ENCODE assay signal across 20 cellular contexts in the genomic region with DNA sequence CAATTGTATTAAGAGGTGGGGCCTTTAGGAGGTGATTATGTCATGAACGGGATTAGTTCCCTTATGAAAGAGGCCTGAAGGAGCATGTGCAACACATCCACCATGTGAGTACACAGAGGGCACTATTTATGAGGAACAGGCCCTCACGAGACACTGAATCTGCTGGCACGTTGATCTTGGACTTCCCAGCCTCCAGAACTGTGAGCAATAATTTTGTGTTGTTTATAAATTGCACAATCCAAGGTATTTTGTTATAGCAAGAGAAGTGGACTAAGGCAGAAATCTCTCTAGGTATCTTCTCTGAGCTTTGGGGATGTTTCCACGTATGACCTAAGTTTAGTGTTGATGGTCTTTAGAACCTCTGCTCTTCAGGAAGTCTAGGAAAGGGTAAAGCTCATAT.
A peak's percentile ranks its signal among the peaks of the same experiment; 100 is the strongest.
DNase-seq lines count a peak whose midpoint lies in the region; ATAC-seq, FAIRE-seq and TF ChIP-seq lines count a peak whose summit lies in the region.
"Had no signal": no experiment of that assay in that cellular context is flagged by ENCODE, and none has a peak within 500 bp of the region (broad histone marks: within the 10 kb centered on the region; RNA-seq: fewer than 3 reads in every experiment).

No MANE protein-coding gene starts in this region.

- no peak overlapping the region for H2BK15ac ChIP-seq in H1 (ENCODE audit: low read length)

- H4K91ac ChIP-seq in H1 (replicated peaks; ENCODE audit: insufficient read length, low read length) = no peak overlapping the region

- no peak overlapping the region for H3K4ac ChIP-seq in H1 (replicated peaks; ENCODE audit: insufficient read length, low read depth, low read length)

- H3K9me3 ChIP-seq in mammary epithelial cell (replicated peaks; ENCODE audit: insufficient read depth, low read length) = no peaks in the 10 kb centered on the region
- H3K9me3 ChIP-seq in breast epithelium = no peaks in the 10 kb centered on the region
- H3K9me3 ChIP-seq in H1 (ENCODE audit: insufficient read depth in 2 of 2, low read depth in 1 of 2, low read length in 1 of 2) = no peaks in the 10 kb centered on the region
- H3K9me3 ChIP-seq in upper lobe of right lung = no peaks in the 10 kb centered on the region
- H3K9me3 ChIP-seq: BLaER1 had no signal

- TF ChIP-seq CTCF in mammary epithelial cell (conservative IDR thresholded peaks at IDR 0.05 in 1 of 2, IDR thresholded peaks at IDR 0.05 in 1 of 2; ENCODE audit: extremely low read depth in 1 of 2, insufficient read depth in 1 of 2, low read depth in 1 of 2, low read length in 2 of 2) (no peak), breast epithelium (IDR thresholded peaks at IDR 0.05) (no peak), H1 (IDR thresholded peaks at IDR 0.05; ENCODE audit: control extremely low read depth in 1 of 3, insufficient read depth in 1 of 3, low read depth in 1 of 3, low read length in 3 of 3) (no peak), upper lobe of right lung (IDR thresholded peaks at IDR 0.05) (no peak)

- H3K4me1 ChIP-seq in mammary epithelial cell (ENCODE audit: insufficient read depth, low read length) (peaks cover 11% of the 10 kb centered on the region), breast epithelium (no peaks in the 10 kb centered on the region), H1 (replicated peaks in 1 of 4; ENCODE audit: control insufficient read depth in 3 of 4, insufficient read depth in 4 of 4, low read length in 3 of 4) (no peaks in the 10 kb centered on the region), upper lobe of right lung (no peaks in the 10 kb centered on the region)
- H3K4me1 ChIP-seq: BLaER1 had no signal

- no peak overlapping the region for H4K8ac ChIP-seq in H1 (ENCODE audit: extremely low read depth, insufficient read depth, low read length)

- H2BK20ac ChIP-seq in H1 (ENCODE audit: low read length) = no peak overlapping the region

- ATAC-seq in upper lobe of right lung (peak; percentile 41), GM19452 (IDR thresholded peaks at IDR 0.05; ENCODE audit: unreplicated experiment) (no peak)

- H3K27me3 ChIP-seq in mammary epithelial cell (ENCODE audit: insufficient read depth, low read length) = no peaks in the 10 kb centered on the region
- H3K27me3 ChIP-seq in breast epithelium = no peaks in the 10 kb centered on the region
- no peaks in the 10 kb centered on the region for H3K27me3 ChIP-seq in H1 (replicated peaks in 1 of 4; ENCODE audit: control insufficient read depth in 3 of 4, extremely low read depth in 1 of 4, insufficient read depth in 3 of 4, low read length in 3 of 4)
- no peaks in the 10 kb centered on the region for H3K27me3 ChIP-seq in upper lobe of right lung
- H3K27me3 ChIP-seq: BLaER1 had no signal

- H3K18ac ChIP-seq in H1 (ENCODE audit: extremely low read depth, low read length) = no peak overlapping the region

- in situ Hi-C loops in mammary epithelial cell (cut with MboI; ENCODE audit: low sequenced_read_pairs in 2 of 2) = no loop called here

- POLR2A ChIA-PET in H1 (lab: Charles Lee; ENCODE audit: partially characterized antibody) = no interaction called here
- POLR2A ChIA-PET in activated CD4-positive, alpha-beta memory T cell treated with anti-CD3 and anti-CD28 coated beads for 36 hours (lab: Charles Lee) = interaction anchor here (0.6 kb wide), 1 partner anchor 156 kb away, joined by 3 read pairs; no protein-coding TSS in a partner anchor

- no peak overlapping the region for H2BK120ac ChIP-seq in H1 (replicated peaks; ENCODE audit: low read depth, low read length)

- H4K20me1 ChIP-seq in mammary epithelial cell (ENCODE audit: insufficient read depth, low read length) = no peaks in the 10 kb centered on the region
- H4K20me1 ChIP-seq in H1 (replicated peaks in 1 of 2; ENCODE audit: control insufficient read depth in 1 of 2, insufficient read depth in 2 of 2, low read length in 2 of 2) = no peaks in the 10 kb centered on the region
- H4K20me1 ChIP-seq: BLaER1 had no signal

- no TSS peak for BruUV-seq in mammary epithelial cell (replicated peaks; lab: Mats Ljungman, UMichigan)

- 83% methylated on average over 4 of the region's 4 CpGs for WGBS in mammary epithelial cell (ENCODE audit: low coverage, missing lambda C conversion rate)
- WGBS in H1 (ENCODE audit: extremely low coverage in 1 of 2, insufficient coverage in 1 of 2, insufficient read length in 1 of 2, insufficient replicate concordance in 2 of 2, low coverage in 1 of 2, low lambda C conversion rate in 2 of 2, missing lambda C conversion rate in 1 of 2), 2 experiments = 92% methylated on average over 4 of the region's 4 CpGs; no CpG with 5 or more reads in 1 of the 2 experiments

- TF ChIP-seq POLR2A in breast epithelium (IDR thresholded peaks at IDR 0.05) (no peak), H1 (IDR thresholded peaks at IDR 0.05; ENCODE audit: control extremely low read depth in 1 of 2, low read depth in 2 of 2, low read length in 2 of 2) (no peak)

- H2AK5ac ChIP-seq in H1 (ENCODE audit: low read depth, low read length) = no peak overlapping the region

- H3K36me3 ChIP-seq in mammary epithelial cell (ENCODE audit: insufficient read depth, low read length) (no peaks in the 10 kb centered on the region), breast epithelium (no peaks in the 10 kb centered on the region), H1 (ENCODE audit: control insufficient read depth in 2 of 4, insufficient read depth in 4 of 4, low read length in 3 of 4) (no peaks in the 10 kb centered on the region), upper lobe of right lung (no peaks in the 10 kb centered on the region)
- H3K36me3 ChIP-seq: BLaER1 had no signal

- intact Hi-C loops in mammary epithelial cell (cut with micrococcal nuclease) (no loop called here), breast epithelium (cut with DNase I; ENCODE audit: low total_unique reads) (no loop called here), upper lobe of right lung (cut with DNase I) (no loop called here)
- intact Hi-C loops in activated CD4-positive, alpha-beta memory T cell treated with anti-CD3 and anti-CD28 coated beads for 36 hours (cut with micrococcal nuclease) = no loop called here

- H3K56ac ChIP-seq in H1 (replicated peaks; ENCODE audit: insufficient read length, low read depth, low read length) = no peak overlapping the region

- H3K36me3 Mint-ChIP-seq in activated CD4-positive, alpha-beta memory T cell treated with anti-CD3 and anti-CD28 coated beads for 36 hours = peaks cover 2% of the 10 kb centered on the region

- DNase-seq in mammary epithelial cell = peak; percentile 29
- DNase-seq in breast epithelium (ENCODE audit: low spot score in 2 of 2) = no peak
- DNase-seq in MV-4-11 (lab: John Stamatoyannopoulos, UW) = peak; percentile 8
- DNase-seq in H1 (ENCODE audit: low read depth in 1 of 2, low spot score in 2 of 2) = no peak
- no peak for DNase-seq in upper lobe of right lung
- no peak for DNase-seq in activated CD4-positive, alpha-beta memory T cell treated with anti-CD3 and anti-CD28 coated beads for 36 hours
- DNase-seq in HUDEP-2 (lab: John Stamatoyannopoulos, UW; ENCODE audit: unreplicated experiment in 76 of 76) = no peak
- DNase-seq: 8988T; AML-193; Calu3; CD4-positive, alpha-beta T cell; DMS79; EL; HCEC 1CT had no signal

- no peak overlapping the region for H3K27ac Mint-ChIP-seq in activated CD4-positive, alpha-beta memory T cell treated with anti-CD3 and anti-CD28 coated beads for 36 hours
- H3K27ac Mint-ChIP-seq: CD4-positive, alpha-beta T cell had no signal

- TF ChIP-seq RAD21 in H1 (IDR thresholded peaks at IDR 0.05 in 1 of 2, conservative IDR thresholded peaks at IDR 0.05 in 1 of 2; ENCODE audit: low read depth in 2 of 2, low read length in 2 of 2) = no peak

- no peaks in the 10 kb centered on the region for H3K79me2 ChIP-seq in mammary epithelial cell (ENCODE audit: insufficient read depth, low read length)
- H3K79me2 ChIP-seq in H1 (ENCODE audit: control insufficient read depth in 1 of 2, insufficient read depth in 2 of 2, low read length in 2 of 2) = no peaks in the 10 kb centered on the region

- H2AFZ ChIP-seq in mammary epithelial cell (ENCODE audit: low read depth, low read length) (no peak overlapping the region), H1 (ENCODE audit: low read length) (no peak overlapping the region)

- H4K5ac ChIP-seq in H1 (ENCODE audit: insufficient read length, low read depth, low read length) = no peak overlapping the region

- no peaks in the 10 kb centered on the region for H3K9me3 Mint-ChIP-seq in activated CD4-positive, alpha-beta memory T cell treated with anti-CD3 and anti-CD28 coated beads for 36 hours

- dilution Hi-C loops in mammary epithelial cell (cut with HindIII; ENCODE audit: low sequenced_read_pairs) = no loop called here

- TF ChIP-seq EP300 in H1 (IDR thresholded peaks at IDR 0.05; ENCODE audit: borderline replicate concordance in 1 of 2, low read depth in 2 of 2, low read length in 2 of 2) = no peak

- no peak overlapping the region for H2BK5ac ChIP-seq in H1 (ENCODE audit: low read depth, low read length)

- H3K27ac ChIP-seq in mammary epithelial cell (ENCODE audit: insufficient read depth, low read depth, low read length) = no peak overlapping the region
- H3K27ac ChIP-seq in breast epithelium = no peak overlapping the region
- no peak overlapping the region for H3K27ac ChIP-seq in H1 (ENCODE audit: low read depth, low read length)
- H3K27ac ChIP-seq in upper lobe of right lung = no peak overlapping the region
- H3K27ac ChIP-seq: BLaER1 had no signal

- H3K4me1 Mint-ChIP-seq in activated CD4-positive, alpha-beta memory T cell treated with anti-CD3 and anti-CD28 coated beads for 36 hours (ENCODE audit: low read depth) = peaks cover 15% of the 10 kb centered on the region

- no peak overlapping the region for H3K9ac ChIP-seq in mammary epithelial cell (ENCODE audit: insufficient read depth, low read length)
- H3K9ac ChIP-seq in H1 (replicated peaks in 1 of 4; ENCODE audit: extremely low read depth in 1 of 4, low read depth in 3 of 4, low read length in 3 of 4) = no peak overlapping the region
- H3K9ac ChIP-seq: BLaER1 had no signal

- H3K27me3 Mint-ChIP-seq in activated CD4-positive, alpha-beta memory T cell treated with anti-CD3 and anti-CD28 coated beads for 36 hours = no peaks in the 10 kb centered on the region
- H3K27me3 Mint-ChIP-seq: CD4-positive, alpha-beta T cell had no signal

- no peaks in the 10 kb centered on the region for H3K23me2 ChIP-seq in H1 (ENCODE audit: low read depth, low read length)

- H3K23ac ChIP-seq in H1 (ENCODE audit: insufficient read length) = no peak overlapping the region

- H2BK12ac ChIP-seq in H1 (ENCODE audit: low read depth, low read length) = no peak overlapping the region

- H3K4me3 Mint-ChIP-seq in activated CD4-positive, alpha-beta memory T cell treated with anti-CD3 and anti-CD28 coated beads for 36 hours = no peak overlapping the region
- H3K4me3 Mint-ChIP-seq: CD4-positive, alpha-beta T cell had no signal

- H3K4me2 ChIP-seq in mammary epithelial cell (ENCODE audit: insufficient read depth, low read depth, low read length) = no peak overlapping the region
- no peak overlapping the region for H3K4me2 ChIP-seq in H1 (ENCODE audit: insufficient read depth in 1 of 2, low read depth in 2 of 2, low read length in 2 of 2)
- H3K4me2 ChIP-seq: BLaER1 had no signal

- no peaks in the 10 kb centered on the region for H3K79me1 ChIP-seq in H1 (ENCODE audit: low read depth, low read length)

- CTCF ChIA-PET in mammary epithelial cell (lab: Charles Lee; ENCODE audit: low non-redundant PET) (no interaction called here), H1 (lab: Charles Lee; ENCODE audit: partially characterized antibody) (interaction anchor here (0.7 kb wide), 2 partner anchors 9 to 13 kb away, joined by 3 read pairs; no protein-coding TSS in a partner anchor)
- CTCF ChIA-PET in activated CD4-positive, alpha-beta memory T cell treated with anti-CD3 and anti-CD28 coated beads for 36 hours (lab: Charles Lee) = no interaction called here

- H3K14ac ChIP-seq in H1 (ENCODE audit: insufficient read length) = no peak overlapping the region

- FAIRE-seq in H1 (lab: Jason Lieb, UNC) = no peak
- FAIRE-seq: G401.6, GM12891, GM19239, HTR-8/SVneo had no signal

- no peak overlapping the region for H3K4me3 ChIP-seq in mammary epithelial cell (replicated peaks in 1 of 3; ENCODE audit: insufficient read depth in 1 of 3, low read depth in 2 of 3, low read length in 3 of 3)
- H3K4me3 ChIP-seq in breast epithelium = no peak overlapping the region
- no peak overlapping the region for H3K4me3 ChIP-seq in H1 (ENCODE audit: extremely low read depth in 1 of 4, insufficient read depth in 2 of 4, low read depth in 3 of 4, low read length in 4 of 4)
- no peak overlapping the region for H3K4me3 ChIP-seq in upper lobe of right lung
- H3K4me3 ChIP-seq: BLaER1 had no signal

Comparison
In these comparisons a context has a peak if more than half of its experiments do, and no peak if none do; other contexts are left out.
1. DNase-seq: peak in mammary epithelial cell (single experiment) and MV-4-11 (single experiment); none in breast epithelium (0 of 2), H1 (0 of 2), upper lobe of right lung (single experiment), activated CD4-positive, alpha-beta memory T cell treated with anti-CD3 and anti-CD28 coated beads for 36 hours (single experiment) and HUDEP-2 (0 of 76).